Comparison of ENCODE assay signal across 16 cellular contexts in the genomic region with DNA sequence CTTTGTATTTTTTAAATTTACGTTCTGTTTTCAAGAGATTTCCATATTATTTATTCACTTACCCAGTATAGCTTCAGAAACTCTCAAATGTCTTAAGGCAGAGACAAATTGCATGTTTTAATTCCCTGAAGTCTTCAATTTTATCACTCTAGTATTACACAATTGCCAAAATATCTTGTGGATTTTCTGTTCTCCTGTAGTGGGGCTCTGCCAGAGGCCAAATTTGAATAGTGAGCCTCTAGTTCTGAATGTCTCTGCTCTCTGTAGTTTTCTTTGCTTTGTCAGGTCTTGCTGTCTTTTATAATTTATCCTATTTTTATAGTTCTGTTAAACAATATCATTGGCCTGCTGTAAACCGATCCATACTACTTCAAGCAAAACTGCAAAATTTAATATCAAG.
DNase-seq lines count a peak whose midpoint lies in the region; ATAC-seq and TF ChIP-seq lines count a peak whose summit lies in the region.
"Had no signal": no experiment of that assay in that cellular context is flagged by ENCODE, and none has a peak within 500 bp of the region (broad histone marks: within the 10 kb centered on the region; RNA-seq: fewer than 3 reads in every experiment).

No MANE protein-coding gene starts in this region.

- ATAC-seq in Right ventricle myocardium superior (ENCODE audit: poor library complexity) = peak; percentile 77
- ATAC-seq in gastroesophageal sphincter = peak; percentile 39
- ATAC-seq in left lobe of liver = peak; percentile 41
- peak; percentile 69 for ATAC-seq in aorta (ENCODE audit: low FRiP score)

- TF ChIP-seq CTCF in right atrium auricular region (IDR thresholded peaks at IDR 0.05) = no peak
- TF ChIP-seq CTCF in gastroesophageal sphincter (IDR thresholded peaks at IDR 0.05) = no peak

- H3K36me3 ChIP-seq in right atrium auricular region = no peaks in the 10 kb centered on the region
- H3K36me3 ChIP-seq in gastroesophageal sphincter = no peaks in the 10 kb centered on the region
- H3K36me3 ChIP-seq in aorta (ENCODE audit: control insufficient read depth in 1 of 2, insufficient read depth in 2 of 2, low read length in 1 of 2) = no peaks in the 10 kb centered on the region
- H3K36me3 ChIP-seq: Peyer's patch had no signal

- H3K9me3 ChIP-seq in right atrium auricular region (no peaks in the 10 kb centered on the region), gastroesophageal sphincter (no peaks in the 10 kb centered on the region), aorta (ENCODE audit: control insufficient read depth, low read length) (no peaks in the 10 kb centered on the region)
- H3K9me3 ChIP-seq: Peyer's patch had no signal

- H3K4me1 ChIP-seq in right atrium auricular region (peaks cover 0 to 20% of the 10 kb centered on the region in 2 donors), gastroesophageal sphincter (peaks cover 0 to 47% (median 12%) of the 10 kb centered on the region in 3 donors), aorta (ENCODE audit: control insufficient read depth in 1 of 2, insufficient read depth in 2 of 2, low read length in 2 of 2) (peaks cover 2 to 5% of the 10 kb centered on the region in 2 donors)
- H3K4me1 ChIP-seq: Peyer's patch had no signal

- WGBS in gastroesophageal sphincter (ENCODE audit: low coverage in 1 of 2), 2 donors = 39 to 66% methylated on average over 2 of the region's 2 CpGs
- 39 to 48% methylated on average over 2 of the region's 2 CpGs for WGBS in aorta, 2 donors

- TF ChIP-seq EP300 in gastroesophageal sphincter (IDR thresholded peaks at IDR 0.05) = no peak

- H3K27me3 ChIP-seq in right atrium auricular region = no peaks in the 10 kb centered on the region
- no peaks in the 10 kb centered on the region for H3K27me3 ChIP-seq in gastroesophageal sphincter
- no peaks in the 10 kb centered on the region for H3K27me3 ChIP-seq in aorta (ENCODE audit: control insufficient read depth in 1 of 2, insufficient read depth in 2 of 2, low read length in 1 of 2)
- H3K27me3 ChIP-seq: Peyer's patch had no signal

- H3K27ac ChIP-seq in right atrium auricular region (peak overlapping the region in 1 of 2 donors; percentile 4), gastroesophageal sphincter (peak overlapping the region in 1 of 4 donors; percentile 29), aorta (ENCODE audit: low read depth in 1 of 2, low read length in 2 of 2) (no peak overlapping the region)
- H3K27ac ChIP-seq: Peyer's patch had no signal

- no peak for TF ChIP-seq POLR2A in gastroesophageal sphincter (IDR thresholded peaks at IDR 0.05)

- intact Hi-C loops in Right ventricle myocardium superior (cut with DNase I) (loop anchor here (10.0 kb wide), 1 partner anchor 65 kb away; the partner anchor contains the start of gene PPP1R1C), aorta (cut with DNase I) (no loop called here)

- H3K4me3 ChIP-seq in right atrium auricular region = no peak overlapping the region
- H3K4me3 ChIP-seq in gastroesophageal sphincter = no peak overlapping the region
- no peak overlapping the region for H3K4me3 ChIP-seq in aorta (ENCODE audit: low read length in 2 of 2)
- H3K4me3 ChIP-seq: Peyer's patch had no signal

- no peak for DNase-seq in Right ventricle myocardium superior
- DNase-seq in right atrium auricular region (ENCODE audit: low spot score) = no peak
- no peak for DNase-seq in left lobe of liver (ENCODE audit: low spot score)
- no peak for DNase-seq in aorta
- DNase-seq in Ammon's horn (ENCODE audit: low spot score) = no peak
- no peak for DNase-seq in NCI-H1105 treated with DMSO at 0.1 percent for 48 hours (lab: John Stamatoyannopoulos, UW)
- DNase-seq in HuH-7 (ENCODE audit: low spot score) = no peak
- DNase-seq: COR-L47, KG1, NCI-H146, NCI-H2081, NCI-H510A treated with DMSO at 0.1 percent for 48 hours, NCI-H82, Peyer's patch, SHP77 treated with DMSO at 0.1 percent for 48 hours had no signal
